25 cellular contexts compared by ENCODE assay signal in genomic region chr3:23594066-23594465, GRCh38.
DNase-seq lines count a peak whose midpoint lies in the region; ATAC-seq, FAIRE-seq and TF ChIP-seq lines count a peak whose summit lies in the region.
"Had no signal": no experiment of that assay in that cellular context is flagged by ENCODE, and none has a peak within 500 bp of the region (broad histone marks: within the 10 kb centered on the region; RNA-seq: fewer than 3 reads in every experiment).

No MANE protein-coding gene starts in this region.

- peaks cover 28% of the 10 kb centered on the region for H3K4me1 ChIP-seq in BLaER1
- H3K4me1 ChIP-seq in OCI-LY1 (ENCODE audit: insufficient read depth, low read length, severe bottlenecking): peaks cover 41% of the 10 kb centered on the region
- H3K4me1 ChIP-seq in GM12878 (ENCODE audit: control insufficient read depth, insufficient read depth, low read length): peaks cover 37% of the 10 kb centered on the region
- no peaks in the 10 kb centered on the region for H3K4me1 ChIP-seq in hepatocyte (ENCODE audit: insufficient read depth)

- 72% methylated on average over 4 of the region's 4 CpGs for WGBS in GM12878 (ENCODE audit: insufficient coverage, insufficient replicate concordance, low lambda C conversion rate, missing lambda C conversion rate)
- 73% methylated on average over 4 of the region's 4 CpGs for WGBS in hepatocyte (ENCODE audit: low lambda C conversion rate, missing lambda C conversion rate)

- DNase-seq in GM12878 (ENCODE audit: low read depth, low spot score): no peak
- no peak for DNase-seq in hepatocyte (ENCODE audit: low spot score)
- DNase-seq in activated T-cell treated with anti-CD3 and anti-CD28 coated beads, Interleukin-2, amount 50 U/mL, for 48 hours: no peak
- DNase-seq in stimulated activated naive CD8-positive, alpha-beta T cell treated with anti-CD3 and anti-CD28 coated beads, Interleukin-15, Interleukin-2, amounts not matched to agents 100 U/mL and 50 U/mL, for 24 hours: no peak
- no peak for DNase-seq in H54 (ENCODE audit: insufficient read length, low spot score)
- DNase-seq: ACHN; C1 segment of cervical spinal cord; Calu3; CD8-positive, alpha-beta memory T cell; HCEC 1CT; KBM-7; NCI-H1092 treated with DMSO at 0.1 percent for 48 hours; NCI-H1436 treated with DMSO at 0.1 percent for 48 hours; NCI-H1930; NCI-H226; NCI-H510A treated with DMSO at 0.1 percent for 48 hours; NCI-H748 treated with DMSO at 0.1 percent for 48 hours; NK-92 treated with Interleukin-12 subunit alpha and Interleukin-12 subunit beta, amount 100 ng/mL, for 24 hours; OCI-M1; SJCRH30 had no signal

- TF ChIP-seq CTCF in OCI-LY1 (IDR thresholded peaks at IDR 0.05; ENCODE audit: low read length) (no peak), GM12878 (IDR thresholded peaks at IDR 0.05 in 2 of 3, conservative IDR thresholded peaks at IDR 0.05 in 1 of 3; ENCODE audit: control insufficient read depth in 2 of 3, extremely low read depth in 1 of 3, insufficient read depth in 1 of 3, low read depth in 3 of 3, low read length in 3 of 3) (no peak), hepatocyte (IDR thresholded peaks at IDR 0.05; ENCODE audit: poor library complexity) (no peak)

- no peaks in the 10 kb centered on the region for H3K79me2 ChIP-seq in OCI-LY1 (ENCODE audit: insufficient read depth, low read length)
- no peaks in the 10 kb centered on the region for H3K79me2 ChIP-seq in GM12878 (ENCODE audit: control insufficient read depth, insufficient read depth, low read length)
- H3K79me2 ChIP-seq in hepatocyte: no peaks in the 10 kb centered on the region

- no peak for TF ChIP-seq POLR2A in GM12878 (IDR thresholded peaks at IDR 0.05; ENCODE audit: low read depth, low read length)
- TF ChIP-seq POLR2A in H54 (IDR thresholded peaks at IDR 0.05; ENCODE audit: low read depth, low read length): no peak

- no peaks in the 10 kb centered on the region for H3F3A ChIP-seq in OCI-LY1 (ENCODE audit: insufficient read depth, low read length)

- CTCF ChIA-PET in GM12878 (lab: Yijun Ruan, JAX): interaction anchor here (0.6 to 2.4 kb wide), 3 partner anchors 60 to 199 kb away, joined by 3 to 14 read pairs (median 8); no protein-coding TSS in a partner anchor

- H2AFZ ChIP-seq in OCI-LY1 (ENCODE audit: low read length) (no peak overlapping the region), GM12878 (ENCODE audit: control insufficient read depth, low read depth, low read length) (no peak overlapping the region), hepatocyte (no peak overlapping the region)

- H3K9ac ChIP-seq in BLaER1 (no peak overlapping the region), OCI-LY1 (ENCODE audit: low read length) (no peak overlapping the region), GM12878 (ENCODE audit: control insufficient read depth, insufficient read depth, low read length) (no peak overlapping the region)

- no peaks in the 10 kb centered on the region for H3K9me2 ChIP-seq in OCI-LY1 (ENCODE audit: low read depth, low read length)
- no peaks in the 10 kb centered on the region for H3K9me2 ChIP-seq in hepatocyte (replicated peaks; ENCODE audit: insufficient read depth)

- TF ChIP-seq RAD21 in GM12878 (IDR thresholded peaks at IDR 0.05; ENCODE audit: insufficient read depth, low read depth, low read length): no peak

- no TSS peak for BruUV-seq in GM12878 (replicated peaks; lab: Mats Ljungman, UMichigan)

- intact Hi-C loops in GM12878 (cut with micrococcal nuclease; ENCODE audit: unreplicated experiment): loop anchor here (5.0 kb wide), 4 partner anchors 58 to 392 kb away; partner anchors contain the start of genes UBE2E1 and UBE2E2

- H3K9me3 ChIP-seq in BLaER1 (peaks cover 12% of the 10 kb centered on the region), OCI-LY1 (ENCODE audit: low read length) (peaks cover 6% of the 10 kb centered on the region; the same call in 1 of the 2 replicates), GM12878 (replicated peaks; ENCODE audit: control insufficient read depth, insufficient read depth, low read length) (peaks cover 1% of the 10 kb centered on the region; the same call in 2 of the 3 replicates), hepatocyte (ENCODE audit: low read depth) (no peaks in the 10 kb centered on the region)
- H3K9me3 ChIP-seq: SJCRH30 had no signal

- ATAC-seq in GM12878 (no peak), HG03432 (IDR thresholded peaks at IDR 0.05; ENCODE audit: unreplicated experiment) (no peak)
- no peak for ATAC-seq in stimulated activated naive CD8-positive, alpha-beta T cell treated with anti-CD3 and anti-CD28 coated beads, Interleukin-15, Interleukin-2, amounts not matched to agents 100 U/mL and 50 U/mL, for 24 hours

- H3K4me2 ChIP-seq in BLaER1 (peak overlapping the region; percentile 43), OCI-LY1 (ENCODE audit: low read length) (no peak overlapping the region; the same call in 1 of the 2 replicates), GM12878 (ENCODE audit: control insufficient read depth, insufficient read depth) (no peak overlapping the region), hepatocyte (no peak overlapping the region)

- FAIRE-seq in GM12878 (lab: Jason Lieb, UNC): no peak
- FAIRE-seq in H54 (lab: Jason Lieb, UNC): no peak
- FAIRE-seq: G401.6, RCC 7860 had no signal

- H3K4me3 ChIP-seq in BLaER1: no peak overlapping the region
- H3K4me3 ChIP-seq in OCI-LY1 (ENCODE audit: low read depth, low read length, poor library complexity, severe bottlenecking): no peak overlapping the region
- no peak overlapping the region for H3K4me3 ChIP-seq in GM12878
- no peak overlapping the region for H3K4me3 ChIP-seq in hepatocyte
- H3K4me3 ChIP-seq: SJCRH30 had no signal

- POLR2A ChIA-PET in GM12878 (lab: Charles Lee): interaction anchor here (1.1 to 1.7 kb wide), 4 partner anchors 9 to 152 kb away, joined by 3 to 12 read pairs (median 4); no protein-coding TSS in a partner anchor

- no peak overlapping the region for H3K27ac ChIP-seq in BLaER1
- H3K27ac ChIP-seq in OCI-LY1 (ENCODE audit: low read depth, low read length, poor library complexity, severe bottlenecking): peak overlapping the region; percentile 73
- no peak overlapping the region for H3K27ac ChIP-seq in GM12878 (ENCODE audit: control insufficient read depth, insufficient read depth)
- peak overlapping the region; percentile 11 for H3K27ac ChIP-seq in hepatocyte
- H3K27ac ChIP-seq: SJCRH30 had no signal

- TF ChIP-seq EP300 in GM12878 (IDR thresholded peaks at IDR 0.05; ENCODE audit: borderline replicate concordance in 1 of 2, control insufficient read depth in 1 of 2, low read depth in 2 of 2, low read length in 2 of 2): no peak

- RAD21 ChIA-PET in GM12878 (lab: Charles Lee; ENCODE audit: unreplicated experiment): interaction anchor here (0.7 to 3.6 kb wide), 15 partner anchors 12 to 339 kb away, joined by 3 to 27 read pairs (median 8); no protein-coding TSS in a partner anchor

- H4K20me1 ChIP-seq in BLaER1: no peaks in the 10 kb centered on the region
- H4K20me1 ChIP-seq in OCI-LY1 (ENCODE audit: insufficient read depth, low read length): no peaks in the 10 kb centered on the region
- no peaks in the 10 kb centered on the region for H4K20me1 ChIP-seq in GM12878 (ENCODE audit: control insufficient read depth, insufficient read depth)
- H4K20me1 ChIP-seq in hepatocyte (ENCODE audit: insufficient read depth, poor library complexity, severe bottlenecking): no peaks in the 10 kb centered on the region

- H3K36me3 ChIP-seq in BLaER1 (peaks cover 8% of the 10 kb centered on the region; the same call in 1 of the 2 replicates), OCI-LY1 (ENCODE audit: insufficient read depth, low read length) (peaks cover 6% of the 10 kb centered on the region; the same call in 1 of the 2 replicates), GM12878 (ENCODE audit: control insufficient read depth in 2 of 2, insufficient read depth in 2 of 2, low read length in 1 of 2) (peaks cover 0 to 2% of the 10 kb centered on the region in 2 experiments; a peak in 1 of 4 replicates), hepatocyte (replicated peaks; ENCODE audit: insufficient read depth, low read depth) (no peaks in the 10 kb centered on the region)
- H3K36me3 ChIP-seq: SJCRH30 had no signal

- SMC1A ChIA-PET in GM12878 (lab: Charles Lee; ENCODE audit: uncharacterized antibody, unreplicated experiment): interaction anchor here (0.9 to 4.0 kb wide), 29 partner anchors 10 to 514 kb away, joined by 3 to 24 read pairs (median 4); no protein-coding TSS in a partner anchor

- H3K27me3 ChIP-seq in BLaER1: no peaks in the 10 kb centered on the region
- H3K27me3 ChIP-seq in OCI-LY1 (ENCODE audit: insufficient read depth, low read length): no peaks in the 10 kb centered on the region
- no peaks in the 10 kb centered on the region for H3K27me3 ChIP-seq in GM12878 (replicated peaks in 1 of 2; ENCODE audit: control insufficient read depth in 2 of 2, insufficient read depth in 2 of 2, low read length in 1 of 2)
- no peaks in the 10 kb centered on the region for H3K27me3 ChIP-seq in hepatocyte
- H3K27me3 ChIP-seq: SJCRH30 had no signal

- in situ Hi-C loops in GM12878 (cut with MboI): no loop called here

TF ChIP-seq in GM12878, 131 proteins besides CTCF, POLR2A, EP300 and RAD21:
- TF ChIP-seq MXI1 (IDR thresholded peaks at IDR 0.05; ENCODE audit: low read depth, low read length) (no peak), LARP7 (IDR thresholded peaks at IDR 0.05) (0 out of 2 replicates have a peak, but pooled peaks have one; percentile 23)

Comparison
In these comparisons a context has a peak if more than half of its experiments do, and no peak if none do; other contexts are left out.
1. H3K27ac ChIP-seq: peak in OCI-LY1 (single experiment) and hepatocyte (single experiment); none in BLaER1 (single experiment) and GM12878 (single experiment).